In the genomic region with DNA sequence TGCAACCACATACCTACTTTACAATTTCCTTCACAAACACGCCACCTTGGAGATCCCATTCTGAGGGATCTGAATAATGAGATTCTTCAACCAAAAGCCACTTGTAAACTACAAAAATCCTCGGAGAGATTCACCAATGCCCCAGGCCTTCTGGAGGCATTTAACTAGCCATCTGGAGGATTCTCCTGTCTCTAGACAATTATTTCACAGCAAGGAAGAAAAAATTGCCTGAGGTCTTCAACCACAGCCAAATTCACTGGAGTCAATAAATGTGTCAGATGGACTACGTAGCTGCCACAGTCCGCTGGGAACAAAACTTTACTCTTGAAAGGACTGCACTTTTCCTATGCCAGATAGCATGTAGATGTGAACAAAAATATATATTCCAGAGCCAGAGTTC, we compare ENCODE assay signal across 15 cellular contexts. TPM values are rescaled to one million over a fixed set of nuclear protein-coding genes. Genes with fewer than 3 reads are reported as not detected.
"Had no signal": no experiment of that assay in that cellular context is flagged by ENCODE, and none has a peak within 500 bp of the region (broad histone marks: within the 10 kb centered on the region; RNA-seq: fewer than 3 reads in every experiment).

No MANE protein-coding gene starts in this region.

- DNase-seq: activated CD4-positive, alpha-beta T cell treated with anti-CD3 and anti-CD28 coated beads for 36 hours; activated CD4-positive, alpha-beta T cell treated with anti-CD3 and anti-CD28 coated beads, Interleukin-2, amount 50 U/mL, for 48 hours; activated naive CD4-positive, alpha-beta T cell; activated naive CD8-positive, alpha-beta T cell treated with anti-CD3 and anti-CD28 coated beads for 36 hours; amniotic stem cell; heart left ventricle; natural killer cell; nucleus accumbens; stimulated activated naive B cell treated with anti-CD40 and anti-IgM and Interleukin-4, amounts not matched to agents 10 μg/mL and 1 μg/mL and 100 μg/mL, for 72 hours had no signal

- H3K36me3 ChIP-seq: cardiac muscle cell, heart left ventricle had no signal

- H3K27ac ChIP-seq: cardiac muscle cell, heart left ventricle had no signal

- H3K9me3 Mint-ChIP-seq: activated naive CD8-positive, alpha-beta T cell treated with anti-CD3 and anti-CD28 coated beads for 36 hours; activated T-helper 1 cell treated with anti-CD3 and anti-CD28 coated beads, Interleukin-12 subunit alpha, Interleukin-12 subunit beta, Interleukin-2, Interleukin-4 antibody, amounts not matched to agents 30 ng/mL and 10 ng/mL and 1 ng/mL, durations not matched to agents 14 hours and 24 hours and 36 hours; natural killer cell; stimulated activated naive B cell treated with anti-CD40 and anti-IgM and Interleukin-4, amounts not matched to agents 10 μg/mL and 1 μg/mL and 100 μg/mL, for 72 hours had no signal

- H3K9me3 ChIP-seq: heart left ventricle had no signal

- H3K27me3 ChIP-seq: cardiac muscle cell had no signal

- H3K4me3 Mint-ChIP-seq: activated CD4-positive, alpha-beta T cell treated with anti-CD3 and anti-CD28 coated beads for 36 hours; activated naive CD8-positive, alpha-beta T cell treated with anti-CD3 and anti-CD28 coated beads for 36 hours; activated T-helper 1 cell treated with anti-CD3 and anti-CD28 coated beads, Interleukin-12 subunit alpha, Interleukin-12 subunit beta, Interleukin-2, Interleukin-4 antibody, amounts not matched to agents 30 ng/mL and 10 ng/mL and 1 ng/mL, durations not matched to agents 14 hours and 24 hours and 36 hours; natural killer cell; stimulated activated naive B cell treated with anti-CD40 and anti-IgM and Interleukin-4, amounts not matched to agents 10 μg/mL and 1 μg/mL and 100 μg/mL, for 72 hours; WTC11 had no signal

- ATAC-seq: activated CD4-positive, alpha-beta T cell treated with anti-CD3 and anti-CD28 coated beads for 36 hours; heart left ventricle; natural killer cell; stimulated activated naive B cell treated with anti-CD40 and anti-IgM and Interleukin-4, amounts not matched to agents 10 μg/mL and 1 μg/mL and 100 μg/mL, for 72 hours had no signal

- H3K36me3 Mint-ChIP-seq: activated naive CD8-positive, alpha-beta T cell treated with anti-CD3 and anti-CD28 coated beads for 36 hours; natural killer cell; stimulated activated naive B cell treated with anti-CD40 and anti-IgM and Interleukin-4, amounts not matched to agents 10 μg/mL and 1 μg/mL and 100 μg/mL, for 72 hours; WTC11 had no signal

- H3K4me1 Mint-ChIP-seq: activated CD4-positive, alpha-beta T cell treated with anti-CD3 and anti-CD28 coated beads for 36 hours; activated naive CD8-positive, alpha-beta T cell treated with anti-CD3 and anti-CD28 coated beads for 36 hours; natural killer cell; stimulated activated naive B cell treated with anti-CD40 and anti-IgM and Interleukin-4, amounts not matched to agents 10 μg/mL and 1 μg/mL and 100 μg/mL, for 72 hours had no signal

- H3K4me3 ChIP-seq: cardiac muscle cell, heart left ventricle had no signal

- H3K27ac Mint-ChIP-seq: activated CD4-positive, alpha-beta T cell treated with anti-CD3 and anti-CD28 coated beads for 36 hours; activated naive CD8-positive, alpha-beta T cell treated with anti-CD3 and anti-CD28 coated beads for 36 hours; activated T-helper 1 cell treated with anti-CD3 and anti-CD28 coated beads, Interleukin-12 subunit alpha, Interleukin-12 subunit beta, Interleukin-2, Interleukin-4 antibody, amounts not matched to agents 30 ng/mL and 10 ng/mL and 1 ng/mL, durations not matched to agents 14 hours and 24 hours and 36 hours; natural killer cell; stimulated activated naive B cell treated with anti-CD40 and anti-IgM and Interleukin-4, amounts not matched to agents 10 μg/mL and 1 μg/mL and 100 μg/mL, for 72 hours; WTC11 had no signal

- H3K4me1 ChIP-seq: heart left ventricle had no signal

RNA-seq across cellular contexts. Expression of a gene that starts 19.0 kb away (rescaled TPM):
- total RNA-seq: activated T-helper 1 cell treated with anti-CD3 and anti-CD28 coated beads, Interleukin-12 subunit alpha, Interleukin-12 subunit beta, Interleukin-2, Interleukin-4 antibody, amounts not matched to agents 30 ng/mL and 10 ng/mL and 1 ng/mL, durations not matched to agents 14 hours and 24 hours and 36 hours; dermis microvascular lymphatic vessel endothelial cell; fibroblast of lung; mesenteric fat pad; natural killer cell had no signal
- polyA plus RNA-seq: cardiac muscle cell, heart left ventricle had no signal
